Comparison of ENCODE assay signal across 18 cellular contexts in the genomic region with DNA sequence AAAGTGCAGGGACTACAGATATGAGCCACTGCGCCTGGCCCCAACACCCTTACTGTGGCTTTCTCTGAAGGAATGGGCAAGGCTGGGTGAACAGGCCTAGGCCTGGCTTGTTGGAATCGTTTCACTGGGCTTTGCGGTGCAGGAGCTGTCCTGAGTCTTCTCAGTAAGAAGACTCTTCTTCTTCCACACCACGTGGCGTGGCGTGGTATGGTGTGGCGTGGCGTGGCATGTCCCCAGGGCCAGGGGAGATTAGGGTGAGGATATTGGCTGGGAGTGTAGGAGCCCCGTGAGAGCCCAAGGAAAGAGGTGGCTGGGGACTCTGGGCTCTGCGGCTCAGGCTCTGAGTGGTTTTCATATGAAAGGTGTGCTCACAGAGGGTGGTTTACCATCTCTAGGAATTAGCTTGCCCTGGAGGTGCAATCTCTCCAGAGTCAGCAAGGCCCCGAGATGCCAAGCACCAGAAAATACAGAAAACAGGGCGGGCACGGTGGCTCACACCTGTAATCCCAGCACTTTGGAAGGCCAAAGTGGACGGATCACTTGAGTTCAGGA.
"Had no signal": no experiment of that assay in that cellular context is flagged by ENCODE, and none has a peak within 500 bp of the region (broad histone marks: within the 10 kb centered on the region; RNA-seq: fewer than 3 reads in every experiment).

No MANE protein-coding gene starts in this region.

- DNase-seq: cortex of kidney; dorsolateral prefrontal cortex; effector CD8-positive, alpha-beta T cell; foreskin melanocyte; head of caudate nucleus; hippocampal formation; mammary epithelial cell; mucosa of descending colon; naive thymus-derived CD8-positive, alpha-beta T cell; occipital lobe; stimulated activated CD4-positive, alpha-beta T cell treated with anti-CD3 and anti-CD28 coated beads, Interleukin-12 subunit alpha, Interleukin-12 subunit beta, amount 100 ng/mL, for 4 hours; stimulated activated CD4-positive, alpha-beta T cell treated with anti-CD3 and anti-CD28 coated beads, Interleukin-2, amount 100 ng/mL, for 48 hours; stimulated activated naive CD4-positive, alpha-beta T cell treated with Interleukin-2 at 50 U/mL for 16 hours; trophoblast cell had no signal

- H3K4me3 ChIP-seq: dorsolateral prefrontal cortex, mucosa of descending colon, sigmoid colon, skin epidermis had no signal

- H3K9me3 ChIP-seq: mucosa of descending colon, sigmoid colon had no signal

- FAIRE-seq: islet of Langerhans had no signal

- ATAC-seq: left lobe of liver; mucosa of descending colon; naive thymus-derived CD8-positive, alpha-beta T cell had no signal

- H3K27me3 ChIP-seq: dorsolateral prefrontal cortex, sigmoid colon had no signal

- H3K27ac ChIP-seq: dorsolateral prefrontal cortex, sigmoid colon, skin epidermis had no signal
